Comparison of ENCODE assay signal across 9 cellular contexts in genomic region chr11:62398011-62398994, GRCh38. TPM values are rescaled to one million over a fixed set of nuclear protein-coding genes. Genes with fewer than 3 reads are reported as not detected.
A peak's percentile ranks its signal among the peaks of the same experiment; 100 is the strongest.
DNase-seq lines count a peak whose midpoint lies in the region; ATAC-seq and TF ChIP-seq lines count a peak whose summit lies in the region.
"Had no signal": no experiment of that assay in that cellular context is flagged by ENCODE, and none has a peak within 500 bp of the region (broad histone marks: within the 10 kb centered on the region; RNA-seq: fewer than 3 reads in every experiment).

No MANE protein-coding gene starts in this region.

- peaks cover 3% of the 10 kb centered on the region for H3K4me1 ChIP-seq in mesendoderm (ENCODE audit: control insufficient read depth, low read depth, low read length)
- peaks cover 0 to 11% of the 10 kb centered on the region in 2 donors for H3K4me1 ChIP-seq in aorta (ENCODE audit: control insufficient read depth in 1 of 2, insufficient read depth in 2 of 2, low read length in 2 of 2)

- intact Hi-C loops in aorta (cut with DNase I) = loop anchor here (5.0 to 10.0 kb wide), 3 partner anchors 289 to 466 kb away; partner anchors contain the start of gene LRRN4CL (in 1 of the 2)
- intact Hi-C loops in activated CD8-positive, alpha-beta T cell treated with anti-CD3 and anti-CD28 coated beads for 36 hours (cut with micrococcal nuclease) = no loop called here

- no peak overlapping the region for H4K8ac ChIP-seq in mesendoderm (ENCODE audit: low read depth, low read length)

- H2BK120ac ChIP-seq in mesendoderm (ENCODE audit: low read depth, low read length) = no peak overlapping the region

- H3K18ac ChIP-seq in mesendoderm (ENCODE audit: low read length) = no peak overlapping the region

- H3K9me3 ChIP-seq in aorta (ENCODE audit: control insufficient read depth, low read length) = no peaks in the 10 kb centered on the region

- H3K79me1 ChIP-seq in mesendoderm (ENCODE audit: low read length) = no peaks in the 10 kb centered on the region

- no CpG with 5 or more reads among the region's 22 CpGs for WGBS in mesendoderm (ENCODE audit: extremely low coverage, insufficient coverage, low lambda C conversion rate)
- 34 to 47% methylated on average over 22 of the region's 22 CpGs for WGBS in aorta, 2 donors

- H2AK5ac ChIP-seq in mesendoderm (ENCODE audit: low read length) = no peak overlapping the region

- H3K27ac Mint-ChIP-seq in activated naive CD8-positive, alpha-beta T cell = peak overlapping the region; percentile 76
- H3K27ac Mint-ChIP-seq in activated naive CD8-positive, alpha-beta T cell treated with anti-CD3 and anti-CD28 coated beads, Interleukin-2, amount 50 U/mL, for 24 hours = no peak overlapping the region
- H3K27ac Mint-ChIP-seq in chondrocyte (ENCODE audit: unreplicated experiment) = peak overlapping the region; percentile 80
- H3K27ac Mint-ChIP-seq in activated CD8-positive, alpha-beta T cell treated with anti-CD3 and anti-CD28 coated beads for 36 hours = no peak overlapping the region
- peak overlapping the region in 1 of 6 donors; percentile 68 for H3K27ac Mint-ChIP-seq in immature natural killer cell

- H2BK5ac ChIP-seq in mesendoderm (ENCODE audit: low read length) = no peak overlapping the region

- H3K4me3 ChIP-seq in mesendoderm (ENCODE audit: low read length) = no peak overlapping the region
- no peak overlapping the region for H3K4me3 ChIP-seq in aorta (ENCODE audit: low read length in 2 of 2)

- CTCF ChIA-PET in activated CD8-positive, alpha-beta T cell treated with anti-CD3 and anti-CD28 coated beads for 36 hours (lab: Charles Lee) = interaction anchor here (1.0 to 4.6 kb wide), 4 partner anchors 27 to 163 kb away, joined by 3 to 34 read pairs (median 4); no protein-coding TSS in a partner anchor

- no peak overlapping the region for H3K4me3 Mint-ChIP-seq in activated naive CD8-positive, alpha-beta T cell
- no peak overlapping the region for H3K4me3 Mint-ChIP-seq in activated naive CD8-positive, alpha-beta T cell treated with anti-CD3 and anti-CD28 coated beads, Interleukin-2, amount 50 U/mL, for 24 hours
- H3K4me3 Mint-ChIP-seq in chondrocyte (ENCODE audit: unreplicated experiment) (no peak overlapping the region), immature natural killer cell (peak overlapping the region in 1 of 5 donors; percentile 11)
- H3K4me3 Mint-ChIP-seq in activated CD8-positive, alpha-beta T cell treated with anti-CD3 and anti-CD28 coated beads for 36 hours = no peak overlapping the region

- no peak for ATAC-seq in activated naive CD8-positive, alpha-beta T cell treated with anti-CD3 and anti-CD28 coated beads, Interleukin-2, amount 50 U/mL, for 24 hours
- ATAC-seq in aorta (ENCODE audit: low FRiP score) = no peak
- no peak for ATAC-seq in activated CD8-positive, alpha-beta T cell treated with anti-CD3 and anti-CD28 coated beads for 36 hours

- no peak overlapping the region for H2BK15ac ChIP-seq in mesendoderm (replicated peaks; ENCODE audit: low read depth)

- H3K27me3 ChIP-seq in mesendoderm (ENCODE audit: insufficient read depth, low read length, poor library complexity) (no peaks in the 10 kb centered on the region), aorta (ENCODE audit: control insufficient read depth in 1 of 2, insufficient read depth in 2 of 2, low read length in 1 of 2) (no peaks in the 10 kb centered on the region)

- H3K36me3 Mint-ChIP-seq in activated naive CD8-positive, alpha-beta T cell = peaks cover 2% of the 10 kb centered on the region
- H3K36me3 Mint-ChIP-seq in activated naive CD8-positive, alpha-beta T cell treated with anti-CD3 and anti-CD28 coated beads, Interleukin-2, amount 50 U/mL, for 24 hours (ENCODE audit: low read depth) = no peaks in the 10 kb centered on the region
- H3K36me3 Mint-ChIP-seq in chondrocyte (ENCODE audit: low read depth) (no peaks in the 10 kb centered on the region), immature natural killer cell (no peaks in the 10 kb centered on the region)
- peaks cover 2% of the 10 kb centered on the region for H3K36me3 Mint-ChIP-seq in activated CD8-positive, alpha-beta T cell treated with anti-CD3 and anti-CD28 coated beads for 36 hours (ENCODE audit: low read depth)

- no peak overlapping the region for H3K9ac ChIP-seq in mesendoderm (ENCODE audit: low read length)

- H4K5ac ChIP-seq in mesendoderm (ENCODE audit: low read length) = no peak overlapping the region

- DNase-seq in activated naive CD8-positive, alpha-beta T cell treated with anti-CD3 and anti-CD28 coated beads, Interleukin-2, amount 50 U/mL, for 24 hours = no peak
- DNase-seq in chondrocyte (ENCODE audit: low spot score) (no peak), mesendoderm (peak; percentile 92), aorta (peak; percentile 65 to 83), immature natural killer cell (no peak), NCI-H1048 (lab: John Stamatoyannopoulos, UW) (no peak)
- DNase-seq in activated CD8-positive, alpha-beta T cell treated with anti-CD3 and anti-CD28 coated beads for 36 hours = no peak
- DNase-seq: SHP77 treated with DMSO at 0.1 percent for 48 hours had no signal

- no peak overlapping the region for H3K4ac ChIP-seq in mesendoderm (ENCODE audit: low read depth, low read length)

- POLR2A ChIA-PET in activated CD8-positive, alpha-beta T cell treated with anti-CD3 and anti-CD28 coated beads for 36 hours (lab: Charles Lee) = interaction anchor here (0.8 to 1.0 kb wide), 2 partner anchors 30 to 168 kb away, joined by 3 read pairs; no protein-coding TSS in a partner anchor

- H3K4me1 Mint-ChIP-seq in activated naive CD8-positive, alpha-beta T cell (ENCODE audit: low read depth) = peaks cover 56% of the 10 kb centered on the region
- peaks cover 52% of the 10 kb centered on the region for H3K4me1 Mint-ChIP-seq in activated naive CD8-positive, alpha-beta T cell treated with anti-CD3 and anti-CD28 coated beads, Interleukin-2, amount 50 U/mL, for 24 hours
- H3K4me1 Mint-ChIP-seq in chondrocyte (ENCODE audit: low read depth) (peaks cover 65% of the 10 kb centered on the region), immature natural killer cell (peaks cover 19 to 56% of the 10 kb centered on the region in 2 donors)
- peaks cover 50% of the 10 kb centered on the region for H3K4me1 Mint-ChIP-seq in activated CD8-positive, alpha-beta T cell treated with anti-CD3 and anti-CD28 coated beads for 36 hours (ENCODE audit: low read depth)

- H3K36me3 ChIP-seq in mesendoderm (ENCODE audit: control insufficient read depth, insufficient read depth, low read length) (no peaks in the 10 kb centered on the region), aorta (ENCODE audit: control insufficient read depth in 1 of 2, insufficient read depth in 2 of 2, low read length in 1 of 2) (no peaks in the 10 kb centered on the region)

- H3K27me3 Mint-ChIP-seq in activated naive CD8-positive, alpha-beta T cell = no peaks in the 10 kb centered on the region
- no peaks in the 10 kb centered on the region for H3K27me3 Mint-ChIP-seq in activated naive CD8-positive, alpha-beta T cell treated with anti-CD3 and anti-CD28 coated beads, Interleukin-2, amount 50 U/mL, for 24 hours
- no peaks in the 10 kb centered on the region for H3K27me3 Mint-ChIP-seq in chondrocyte (ENCODE audit: low read depth)
- no peaks in the 10 kb centered on the region for H3K27me3 Mint-ChIP-seq in activated CD8-positive, alpha-beta T cell treated with anti-CD3 and anti-CD28 coated beads for 36 hours
- peaks cover 0 to 2% (median 2%) of the 10 kb centered on the region in 3 donors for H3K27me3 Mint-ChIP-seq in immature natural killer cell (ENCODE audit: low read depth in 3 of 3)

- H3K23ac ChIP-seq in mesendoderm (ENCODE audit: low read length) = no peak overlapping the region

- TF ChIP-seq CTCF in chondrocyte (IDR thresholded peaks at IDR 0.05) = no peak
- no peak for TF ChIP-seq CTCF in activated CD8-positive, alpha-beta T cell treated with anti-CD3 and anti-CD28 coated beads for 36 hours (IDR thresholded peaks at IDR 0.05)

- no peaks in the 10 kb centered on the region for H3K79me2 ChIP-seq in mesendoderm (ENCODE audit: control insufficient read depth, insufficient read depth, low read length)

- H3K9me3 Mint-ChIP-seq in activated naive CD8-positive, alpha-beta T cell (ENCODE audit: low read depth) = no peaks in the 10 kb centered on the region
- H3K9me3 Mint-ChIP-seq in activated naive CD8-positive, alpha-beta T cell treated with anti-CD3 and anti-CD28 coated beads, Interleukin-2, amount 50 U/mL, for 24 hours = no peaks in the 10 kb centered on the region
- H3K9me3 Mint-ChIP-seq in chondrocyte (ENCODE audit: low read depth) (no peaks in the 10 kb centered on the region), immature natural killer cell (no peaks in the 10 kb centered on the region)
- no peaks in the 10 kb centered on the region for H3K9me3 Mint-ChIP-seq in activated CD8-positive, alpha-beta T cell treated with anti-CD3 and anti-CD28 coated beads for 36 hours

- H3K4me2 ChIP-seq in mesendoderm (ENCODE audit: low read length) = no peak overlapping the region

- H3K56ac ChIP-seq in mesendoderm (ENCODE audit: low read length) = peak overlapping the region; percentile 47

- H3K27ac ChIP-seq in mesendoderm (ENCODE audit: low read depth, low read length) (no peak overlapping the region), aorta (ENCODE audit: low read depth in 1 of 2, low read length in 2 of 2) (peak overlapping the region in 1 of 2 donors; percentile 43)

RNA-seq across cellular contexts. Expression of gene SCGB1A1, which starts 20.5 kb away (rescaled TPM):
- not detected in 3 replicates for total RNA-seq in chondrocyte
- not detected for polyA plus RNA-seq in mesendoderm (2013, experiment 1 of 2)
- polyA plus RNA-seq in mesendoderm (2013, experiment 2 of 2) = not detected
- total RNA-seq in aorta = not detected
- polyA plus RNA-seq in aorta = 1 to 10 TPM in 1 of 2 donors, under 1 TPM in 1; 0.61 to 5.0 TPM
- total RNA-seq in activated CD8-positive, alpha-beta T cell treated with anti-CD3 and anti-CD28 coated beads for 36 hours = not detected
- polyA plus RNA-seq in immature natural killer cell = not detected

Comparison
In these comparisons a context has a peak if more than half of its experiments do, and no peak if none do; other contexts are left out.
1. H3K27ac Mint-ChIP-seq: peak in activated naive CD8-positive, alpha-beta T cell (single experiment) and chondrocyte (single experiment); none in activated naive CD8-positive, alpha-beta T cell treated with anti-CD3 and anti-CD28 coated beads, Interleukin-2, amount 50 U/mL, for 24 hours (single experiment) and activated CD8-positive, alpha-beta T cell treated with anti-CD3 and anti-CD28 coated beads for 36 hours (single experiment).
2. DNase-seq: peak in mesendoderm (single experiment) and aorta (2 of 2); none in activated naive CD8-positive, alpha-beta T cell treated with anti-CD3 and anti-CD28 coated beads, Interleukin-2, amount 50 U/mL, for 24 hours (single experiment), chondrocyte (single experiment), activated CD8-positive, alpha-beta T cell treated with anti-CD3 and anti-CD28 coated beads for 36 hours (single experiment), immature natural killer cell (0 of 3) and NCI-H1048 (single experiment).